Comparison of ENCODE assay signal across 8 cellular contexts in the genomic region with DNA sequence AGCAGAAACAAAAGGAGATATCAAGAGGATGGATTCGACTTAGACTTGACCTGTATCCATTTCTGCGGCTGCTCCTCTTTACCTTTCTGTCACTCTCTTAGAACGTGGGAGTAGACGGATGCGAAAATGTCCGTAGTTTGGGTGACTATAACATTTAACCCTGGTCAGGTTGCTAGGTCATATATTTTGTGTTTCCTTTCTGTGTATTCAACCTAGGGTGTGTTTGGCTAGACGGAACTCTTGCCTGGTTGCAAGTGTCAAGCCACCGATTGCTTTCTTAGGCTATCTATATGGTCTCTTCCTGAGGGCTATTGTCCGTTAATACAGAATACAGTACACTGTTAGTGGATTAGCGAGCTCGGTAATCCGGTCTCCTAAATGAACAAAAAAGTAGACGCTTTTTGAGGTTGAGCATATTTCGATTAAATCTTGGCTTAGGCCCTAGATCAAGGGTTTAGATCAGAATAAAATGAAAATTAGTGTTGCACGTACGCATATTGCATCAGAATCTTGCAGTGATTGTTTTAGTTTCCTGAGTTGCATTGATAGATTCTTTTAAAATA. TPM values are rescaled to one million over a fixed set of nuclear protein-coding genes. Genes with fewer than 3 reads are reported as not detected.
DNase-seq lines count a peak whose midpoint lies in the region; ATAC-seq and TF ChIP-seq lines count a peak whose summit lies in the region.

No MANE protein-coding gene starts in this region.

- peaks cover 7% of the 10 kb centered on the region for H3K36me3 Mint-ChIP-seq in T-helper 17 cell (ENCODE audit: low read depth)

- no peaks in the 10 kb centered on the region for H3K27me3 ChIP-seq in heart left ventricle

- TF ChIP-seq CTCF in heart left ventricle (IDR thresholded peaks at IDR 0.05) (no peak), fibroblast of pulmonary artery (IDR thresholded peaks at IDR 0.05; ENCODE audit: low read length, missing control alignments) (no peak), retinal pigment epithelial cell (conservative IDR thresholded peaks at IDR 0.05; ENCODE audit: low read depth, low read length) (no peak)

- peaks cover 0 to 48% (median 26%) of the 10 kb centered on the region in 12 donors for H3K4me1 ChIP-seq in heart left ventricle

- H3K4me3 ChIP-seq in heart left ventricle (peak overlapping the region; percentile 63 to 95 (median 80)), fibroblast of pulmonary artery (replicated peaks; ENCODE audit: low read depth, low read length) (peak overlapping the region; percentile 85), retinal pigment epithelial cell (ENCODE audit: low read length) (peak overlapping the region; percentile 92)

- peak overlapping the region; percentile 93 for H3K27ac Mint-ChIP-seq in T-helper 17 cell

- H3K27ac ChIP-seq in heart left ventricle: peak overlapping the region; percentile 95 to 99 (median 97)

- no peak for TF ChIP-seq POLR2A in heart left ventricle (IDR thresholded peaks at IDR 0.05)

- 0 to 1% (median 0%) methylated on average over 16 of the region's 16 CpGs for WGBS in heart left ventricle, 4 donors

- H3K9me3 ChIP-seq in heart left ventricle: no peaks in the 10 kb centered on the region
- H3K9me3 ChIP-seq in T-helper 17 cell (ENCODE audit: control insufficient read depth, low read length, poor library complexity, severe bottlenecking): no peaks in the 10 kb centered on the region

- peaks cover 54% of the 10 kb centered on the region for H3K4me1 Mint-ChIP-seq in T-helper 17 cell

- H3K27me3 Mint-ChIP-seq in T-helper 17 cell: no peaks in the 10 kb centered on the region

- peak overlapping the region; percentile 97 for H3K4me3 Mint-ChIP-seq in T-helper 17 cell

- ATAC-seq in heart left ventricle (no peak), Right ventricle myocardium superior (ENCODE audit: poor library complexity) (no peak), T-helper 17 cell (no peak), HG03342 (IDR thresholded peaks at IDR 0.05; ENCODE audit: unreplicated experiment) (no peak), HG03108 (IDR thresholded peaks at IDR 0.05; ENCODE audit: unreplicated experiment) (no peak)

- H3K36me3 ChIP-seq in heart left ventricle: no peaks in the 10 kb centered on the region

- intact Hi-C loops in heart left ventricle (cut with DNase I) (loop anchor here (5.0 to 10.0 kb wide), 17 partner anchors 60 to 688 kb away; no protein-coding TSS in a partner anchor), Right ventricle myocardium superior (cut with DNase I) (loop anchor here (5.0 to 10.0 kb wide), 5 partner anchors 50 to 688 kb away; no protein-coding TSS in a partner anchor)

- DNase-seq in heart left ventricle: no peak
- no peak for DNase-seq in Right ventricle myocardium superior
- no peak for DNase-seq in T-helper 17 cell
- no peak for DNase-seq in fibroblast of pulmonary artery (ENCODE audit: low read depth)
- no peak for DNase-seq in retinal pigment epithelial cell (ENCODE audit: low read depth)
- DNase-seq in NCI-H2196 treated with DMSO at 0.1 percent for 48 hours (lab: John Stamatoyannopoulos, UW; ENCODE audit: unreplicated experiment): no peak

RNA-seq across cellular contexts. Expression of gene PTEN, which starts 1.2 kb away (rescaled TPM):
- total RNA-seq in heart left ventricle (10 to 100 TPM; 47.5 to 77.7 (median 60.3) TPM), Right ventricle myocardium superior (54.3 TPM), T-helper 17 cell (10 to 100 TPM; 84.9 to 89.3 TPM)
- polyA plus RNA-seq in heart left ventricle: 10 to 100 TPM; 20.1 to 33.1 TPM

RNA-seq across cellular contexts. Expression of gene KLLN, which starts 1.2 kb away (rescaled TPM):
- total RNA-seq in heart left ventricle (under 1 TPM; 0.13 to 0.57 (median 0.43) TPM), Right ventricle myocardium superior (0.30 TPM), T-helper 17 cell (under 1 TPM; 0.21 to 0.55 TPM)
- under 1 TPM; 0.19 to 0.26 TPM for polyA plus RNA-seq in heart left ventricle

RNA-seq across cellular contexts. Expression of gene ATAD1, which starts 46.6 kb away (rescaled TPM):
- total RNA-seq in heart left ventricle (100 to 1,000 TPM in 4 of 9 donors, 10 to 100 TPM in 5; 64.8 to 115 (median 87.5) TPM), Right ventricle myocardium superior (96.7 TPM), T-helper 17 cell (10 to 100 TPM; 25.1 to 32.2 TPM)
- polyA plus RNA-seq in heart left ventricle: 10 to 100 TPM; 17.5 to 49.0 TPM
